ENCODE assay signal across 8 cellular contexts in genomic region chr12:26119391-26119981, GRCh38. TPM values are rescaled to one million over a fixed set of nuclear protein-coding genes. Genes with fewer than 3 reads are reported as not detected.
DNase-seq lines count a peak whose midpoint lies in the region; ATAC-seq and TF ChIP-seq lines count a peak whose summit lies in the region.

No MANE protein-coding gene starts in this region.

- no peak overlapping the region for H4K91ac ChIP-seq in H9 (ENCODE audit: insufficient read length, low read depth, low read length)

- H4K8ac ChIP-seq in H9 (replicated peaks; ENCODE audit: insufficient read length, low read depth, low read length) = no peak overlapping the region

- no peak overlapping the region for H2BK120ac ChIP-seq in H9 (ENCODE audit: low read depth, low read length, poor library complexity, severe bottlenecking)

- H2BK12ac ChIP-seq in H9 (ENCODE audit: insufficient read length, low read depth, low read length) = no peak overlapping the region

- no peak overlapping the region for H3K18ac ChIP-seq in H9 (ENCODE audit: insufficient read length, low read depth, low read length)

- H2AK5ac ChIP-seq in H9 (ENCODE audit: insufficient read length, low read length) = no peak overlapping the region

- no peak overlapping the region for H3K4me3 ChIP-seq in colonic mucosa

- H3K56ac ChIP-seq in H9 (ENCODE audit: insufficient read length, low read depth, low read length) = no peak overlapping the region

- H3K36me3 Mint-ChIP-seq in H9 (ENCODE audit: insufficient read depth in 1 of 3, low read depth in 3 of 3) = peaks cover 0 to 4% (median 0%) of the 10 kb centered on the region in 3 experiments; a peak in 1 of 7 replicates

- H2BK20ac ChIP-seq in H9 (ENCODE audit: low read depth, low read length, poor library complexity, severe bottlenecking) = no peak overlapping the region

- H3K9ac ChIP-seq in H9 (ENCODE audit: extremely low read depth, insufficient read length, low read length) (no peak overlapping the region), colonic mucosa (ENCODE audit: low read depth in 2 of 2, low read length in 2 of 2) (no peak overlapping the region)

- no peaks in the 10 kb centered on the region for H4K20me1 ChIP-seq in H9 (ENCODE audit: control insufficient read depth, insufficient read depth, insufficient read length)

- H3K36me3 ChIP-seq in colonic mucosa = no peaks in the 10 kb centered on the region

- ATAC-seq in GM21529 (IDR thresholded peaks at IDR 0.05; ENCODE audit: unreplicated experiment) = no peak

- H2BK5ac ChIP-seq in H9 (ENCODE audit: insufficient read length, low read length) = no peak overlapping the region

- H3K14ac ChIP-seq in H9 (ENCODE audit: insufficient read depth, low read length) = no peak overlapping the region

- TF ChIP-seq CTCF in H9 (conservative IDR thresholded peaks at IDR 0.05) (peak; percentile 65), colonic mucosa (IDR thresholded peaks at IDR 0.05) (peak; percentile 51)

- no peaks in the 10 kb centered on the region for H3K79me1 ChIP-seq in H9 (ENCODE audit: insufficient read depth, low read depth, low read length, poor library complexity, severe bottlenecking)

- H3K4me1 ChIP-seq in H9 (ENCODE audit: insufficient read depth, low read length) = peaks cover 3% of the 10 kb centered on the region; the same call in 1 of the 2 replicates
- H3K4me1 ChIP-seq in colonic mucosa = no peaks in the 10 kb centered on the region

- no CpG with 5 or more reads among the region's 2 CpGs for WGBS in H9 (ENCODE audit: extremely low coverage, insufficient read length, low lambda C conversion rate)

- H3K79me2 ChIP-seq in H9 (ENCODE audit: insufficient read depth, low read length) = no peaks in the 10 kb centered on the region

- intact Hi-C loops in colonic mucosa (cut with DNase I) (loop anchor here (5.0 kb wide), 1 partner anchor 283 kb away; no protein-coding TSS in a partner anchor), posterior vena cava (cut with DNase I) (no loop called here)

- H3K27ac ChIP-seq in H9 (ENCODE audit: insufficient read length, low read depth, low read length) = no peak overlapping the region
- H3K27ac ChIP-seq in colonic mucosa = no peak overlapping the region

- H3K27me3 ChIP-seq in H9 (ENCODE audit: insufficient read depth, low read length) (peaks cover 33% of the 10 kb centered on the region), colonic mucosa (no peaks in the 10 kb centered on the region)

- peaks cover 13% of the 10 kb centered on the region for H3K23me2 ChIP-seq in H9 (ENCODE audit: insufficient read length, low read depth, low read length, poor library complexity, severe bottlenecking)

- no peak overlapping the region for H2BK15ac ChIP-seq in H9 (ENCODE audit: low read depth, low read length)

- H3T11ph ChIP-seq in H9 (ENCODE audit: low read length) = no peak overlapping the region

- peaks cover 0 to 4% of the 10 kb centered on the region in 2 experiments; a peak in 1 of 5 replicates for H3K9me3 Mint-ChIP-seq in H9

- H3K4me1 Mint-ChIP-seq in H9 = peaks cover 31 to 43% of the 10 kb centered on the region in 2 experiments

- DNase-seq in D341Med (ENCODE audit: low spot score) (peak; percentile 41), H9 (no peak), NCI-H82 treated with DMSO at 0.1 percent for 48 hours (lab: John Stamatoyannopoulos, UW; ENCODE audit: unreplicated experiment) (peak; percentile 51), colonic mucosa (peak; percentile 40), myocyte (ENCODE audit: low read depth) (peak; percentile 72), posterior vena cava (ENCODE audit: low spot score) (no peak), activated gamma-delta T cell treated with Interleukin-2 at 50 U/mL for 16 hours (no peak)

- H3K4me2 ChIP-seq in H9 (ENCODE audit: insufficient read depth, insufficient read length, low read length) = no peak overlapping the region

- no peak overlapping the region for H3K4me3 Mint-ChIP-seq in H9

- H3K4ac ChIP-seq in H9 (ENCODE audit: low read depth, low read length) = no peak overlapping the region

- H2AFZ ChIP-seq in H9 (ENCODE audit: low read length) = no peak overlapping the region

- no peak overlapping the region for H4K5ac ChIP-seq in H9 (ENCODE audit: insufficient read length, low read depth, low read length)

- peaks cover 93% of the 10 kb centered on the region for H3K27me3 Mint-ChIP-seq in H9 (ENCODE audit: low read depth)

- no peak overlapping the region for H3K23ac ChIP-seq in H9 (ENCODE audit: insufficient read length, low read depth, low read length)

- H3K27ac Mint-ChIP-seq in H9 = no peak overlapping the region

- H3K9me3 ChIP-seq in H9 (ENCODE audit: control insufficient read depth, low read depth, low read length) (no peaks in the 10 kb centered on the region), colonic mucosa (no peaks in the 10 kb centered on the region)

RNA-seq across cellular contexts. Expression of gene BHLHE41, which starts 5.4 kb away (rescaled TPM):
- total RNA-seq in H9 (2021) (0.33 and 0.90 TPM in 2 replicates), colonic mucosa (10 to 100 TPM; 13.3 to 31.8 TPM), myocyte (5.9 and 6.3 TPM in 2 replicates), posterior vena cava (10 to 100 TPM; 15.9 to 18.6 TPM)
- 14.5 TPM for polyA plus RNA-seq in myocyte (2012)

Comparison
In these comparisons a context has a peak if more than half of its experiments do, and no peak if none do; other contexts are left out.
1. DNase-seq: peak in D341Med (single experiment), NCI-H82 treated with DMSO at 0.1 percent for 48 hours (single experiment), colonic mucosa (single experiment) and myocyte (single experiment); none in H9 (single experiment), posterior vena cava (single experiment) and activated gamma-delta T cell treated with Interleukin-2 at 50 U/mL for 16 hours (single experiment).